Comparison of ENCODE assay signal across 8 cellular contexts in genomic region chr12:29148065-29148957, GRCh38. TPM values are rescaled to one million over a fixed set of nuclear protein-coding genes. Genes with fewer than 3 reads are reported as not detected.
DNase-seq lines count a peak whose midpoint lies in the region; ATAC-seq and TF ChIP-seq lines count a peak whose summit lies in the region.

No MANE protein-coding gene starts in this region.

- no peak for TF ChIP-seq POLR2A in suprapubic skin (IDR thresholded peaks at IDR 0.05)

- H3K9me3 ChIP-seq in Panc1 (ENCODE audit: control insufficient read depth, insufficient read depth, low read depth, low read length) = no peaks in the 10 kb centered on the region
- no peaks in the 10 kb centered on the region for H3K9me3 ChIP-seq in lung (ENCODE audit: control insufficient read depth in 2 of 2, insufficient read depth in 1 of 2, low read length in 1 of 2)
- no peaks in the 10 kb centered on the region for H3K9me3 ChIP-seq in suprapubic skin

- peak; percentile 43 for ATAC-seq in Panc1
- ATAC-seq in lung (ENCODE audit: insufficient read depth, low FRiP score) = no peak
- no peak for ATAC-seq in GM19351 (IDR thresholded peaks at IDR 0.05; ENCODE audit: unreplicated experiment)

- peaks cover 12% of the 10 kb centered on the region for H3K4me1 Mint-ChIP-seq in Calu3 (ENCODE audit: low read depth, unreplicated experiment)

- TF ChIP-seq CTCF in Calu3 (IDR thresholded peaks at IDR 0.05; ENCODE audit: unreplicated experiment) (no peak), GM20000 (IDR thresholded peaks at IDR 0.05; ENCODE audit: extremely low read depth, missing control alignments) (no peak), Panc1 (IDR thresholded peaks at IDR 0.05) (no peak), lung (IDR thresholded peaks at IDR 0.05; ENCODE audit: control extremely low read depth, extremely low read depth) (no peak), suprapubic skin (IDR thresholded peaks at IDR 0.05) (no peak)

- H3K36me3 ChIP-seq in Panc1 (ENCODE audit: control insufficient read depth, insufficient read depth, low read length) (no peaks in the 10 kb centered on the region), lung (ENCODE audit: control insufficient read depth in 2 of 2, insufficient read depth in 2 of 2, low read length in 2 of 2) (no peaks in the 10 kb centered on the region), suprapubic skin (no peaks in the 10 kb centered on the region)

- no peak for TF ChIP-seq EP300 in suprapubic skin (IDR thresholded peaks at IDR 0.05)

- DNase-seq in Calu3 = peak; percentile 27
- DNase-seq in GM20000 (ENCODE audit: low spot score) = peak; percentile 44
- no peak for DNase-seq in Panc1 (ENCODE audit: low read depth, low spot score)
- peak; percentile 46 for DNase-seq in dermis blood vessel endothelial cell
- peak; percentile 31 for DNase-seq in lung (ENCODE audit: low spot score)
- peak in 1 of 2 donors; percentile 80 for DNase-seq in suprapubic skin (ENCODE audit: low spot score in 2 of 2)
- no peak for DNase-seq in NCI-H774 (lab: John Stamatoyannopoulos, UW)

- intact Hi-C loops in Calu3 (cut with micrococcal nuclease; ENCODE audit: unreplicated experiment) = loop anchor here (2.0 to 10.0 kb wide), 3 partner anchors 40 to 166 kb away; no protein-coding TSS in a partner anchor
- intact Hi-C loops in Panc1 (cut with micrococcal nuclease; ENCODE audit: unreplicated experiment) = no loop called here

- POLR2A ChIA-PET in Panc1 (lab: Charles Lee) = interaction anchor here (0.6 kb wide), 1 partner anchor 1415 kb away, joined by 4 read pairs; no protein-coding TSS in a partner anchor

- H3K4me3 Mint-ChIP-seq in Calu3 (ENCODE audit: low read depth, unreplicated experiment) = peak overlapping the region; percentile 98

- peak overlapping the region; percentile 58 to 64 for H3K4me3 ChIP-seq in Panc1 (ENCODE audit: low read depth in 2 of 2, low read length in 2 of 2)
- peak overlapping the region; percentile 46 for H3K4me3 ChIP-seq in lung
- peak overlapping the region; percentile 64 for H3K4me3 ChIP-seq in suprapubic skin

- BruUV-seq in Calu3 (replicated peaks; lab: Mats Ljungman, UMichigan) (TSS peak; percentile 63), Panc1 (replicated peaks; lab: Mats Ljungman, UMichigan) (no TSS peak)

- peaks cover 3% of the 10 kb centered on the region; the same call in 1 of the 2 replicates for H3K4me1 ChIP-seq in Panc1 (ENCODE audit: control insufficient read depth, insufficient read depth, low read length)
- H3K4me1 ChIP-seq in lung (ENCODE audit: control insufficient read depth in 2 of 2, insufficient read depth in 2 of 2, low read length in 2 of 2) = peaks cover 0 to 6% of the 10 kb centered on the region in 2 donors
- H3K4me1 ChIP-seq in suprapubic skin = peaks cover 35% of the 10 kb centered on the region

- H3K27ac ChIP-seq in Panc1 (ENCODE audit: low read length) (0 out of 2 replicates have a peak overlapping the region, but pooled peaks have one; percentile 46), lung (ENCODE audit: low read depth in 1 of 2, low read length in 1 of 2) (peak overlapping the region; percentile 40 to 80), suprapubic skin (peak overlapping the region; percentile 83)

- H3K27me3 ChIP-seq in Panc1 (ENCODE audit: control insufficient read depth, insufficient read depth, low read length) (peaks cover 10% of the 10 kb centered on the region; the same call in 1 of the 2 replicates), lung (ENCODE audit: control insufficient read depth, insufficient read depth) (no peaks in the 10 kb centered on the region), suprapubic skin (peaks cover 4% of the 10 kb centered on the region)

- in situ Hi-C loops in Panc1 (cut with HindIII; ENCODE audit: low pct_unique_long_range_greater_than_20kb, low sequenced_read_pairs) = no loop called here

- H3K27me3 Mint-ChIP-seq in Calu3 (ENCODE audit: unreplicated experiment) = no peaks in the 10 kb centered on the region

- peaks cover 22% of the 10 kb centered on the region for H3K36me3 Mint-ChIP-seq in Calu3 (ENCODE audit: insufficient read depth, unreplicated experiment)

- CTCF ChIA-PET in Calu3 (lab: Charles Lee) (interaction anchor here (0.7 to 0.8 kb wide), 2 partner anchors 98 to 1296 kb away, joined by 3 to 5 read pairs; no protein-coding TSS in a partner anchor), Panc1 (lab: Charles Lee) (no interaction called here)

- H3K9me3 Mint-ChIP-seq in Calu3 (ENCODE audit: low read depth, unreplicated experiment) = no peaks in the 10 kb centered on the region

- H3K27ac Mint-ChIP-seq in Calu3 (ENCODE audit: unreplicated experiment) = peak overlapping the region; percentile 99

- 2 to 3% methylated on average over 21 of the region's 21 CpGs for WGBS in lung, 2 donors
- 5% methylated on average over 21 of the region's 21 CpGs for WGBS in suprapubic skin

RNA-seq across cellular contexts. Expression of gene FAR2, which starts 0.8 kb away (rescaled TPM):
- total RNA-seq in Calu3 (2022) (20.8 and 24.0 TPM in 2 replicates), Panc1 (2021; ENCODE audit: unreplicated experiment) (6.2 TPM), dermis blood vessel endothelial cell (43.7 and 61.9 TPM in 2 replicates), lung (10 to 100 TPM; 10.6 to 14.4 TPM), suprapubic skin (10 to 100 TPM; 20.0 to 41.8 (median 30.6) TPM)
- 4.6 TPM for polyA plus RNA-seq in Panc1 (2012; ENCODE audit: insufficient read length)
- 10 to 100 TPM in 1 of 2 donors, 1 to 10 TPM in 1; 7.1 to 11.8 TPM for polyA plus RNA-seq in lung

Comparison
In these comparisons a context has a peak if more than half of its experiments do, and no peak if none do; other contexts are left out.
1. DNase-seq: peak in Calu3 (single experiment), GM20000 (single experiment), dermis blood vessel endothelial cell (single experiment) and lung (single experiment); none in Panc1 (single experiment) and NCI-H774 (single experiment).
2. Peak in every context shown above with its lines, with median percentiles within 50 percentile points of each other: H3K27ac ChIP-seq and H3K4me3 ChIP-seq.